24 cellular contexts compared by ENCODE assay signal in genomic region chr20:58504566-58504965, GRCh38. TPM values are rescaled to one million over a fixed set of nuclear protein-coding genes. Genes with fewer than 3 reads are reported as not detected.
"Had no signal": no experiment of that assay in that cellular context is flagged by ENCODE, and none has a peak within 500 bp of the region (broad histone marks: within the 10 kb centered on the region; RNA-seq: fewer than 3 reads in every experiment).

No MANE protein-coding gene starts in this region.

- H3K4me1 Mint-ChIP-seq: mesothelial cell of epicardium had no signal

- H3K36me3 ChIP-seq: colonic mucosa, esophagus muscularis mucosa, gastrocnemius medialis, heart right ventricle, left lung, lower lobe of right lung had no signal

- H3K4me1 ChIP-seq: colonic mucosa, esophagus muscularis mucosa, foreskin keratinocyte, gastrocnemius medialis, heart right ventricle, left lung, lower lobe of right lung had no signal

- H3K4me3 ChIP-seq: colonic mucosa, esophagus muscularis mucosa, gastrocnemius medialis, heart right ventricle, left lung, lower lobe of right lung, mucosa of descending colon had no signal

- H3K4me3 Mint-ChIP-seq: dendritic cell treated with granulocyte-macrophage colony-stimulating factor and Interleukin-4, amounts not matched to agents 40 ng/mL and 50 ng/mL, for 4 days; effector memory CD8-positive, alpha-beta T cell; mesothelial cell of epicardium had no signal

- FAIRE-seq: endothelial cell of umbilical vein, keratinocyte had no signal

- H3K27me3 ChIP-seq: colonic mucosa, esophagus muscularis mucosa, left lung had no signal

- H3K27ac ChIP-seq: colonic mucosa, esophagus muscularis mucosa, foreskin keratinocyte, gastrocnemius medialis, heart right ventricle, left lung, lower lobe of right lung had no signal

- H3K36me3 Mint-ChIP-seq: mesothelial cell of epicardium had no signal

- DNase-seq: cerebellar nuclear complex; colonic mucosa; cortex of kidney; effector CD8-positive, alpha-beta T cell; effector memory CD8-positive, alpha-beta T cell; foreskin keratinocyte; gastrocnemius medialis; glutamatergic neuron; heart right ventricle; hippocampal formation; left cardiac atrium; left lung; left ventricle myocardium superior; lower lobe of right lung; mesenchymal stem cell; mucosa of descending colon had no signal

- H3K27ac Mint-ChIP-seq: dendritic cell treated with granulocyte-macrophage colony-stimulating factor and Interleukin-4, amounts not matched to agents 40 ng/mL and 50 ng/mL, for 4 days; effector memory CD8-positive, alpha-beta T cell; mesothelial cell of epicardium had no signal

- H3K9me3 ChIP-seq: colonic mucosa had no signal

RNA-seq across cellular contexts. Expression of gene APCDD1L, which starts 10.6 kb away (rescaled TPM):
- total RNA-seq: dermis microvascular lymphatic vessel endothelial cell, lower lobe of right lung, lung microvascular endothelial cell, mesenteric fat pad, mesothelial cell of epicardium had no signal
